ENCODE assay signal across 9 cellular contexts in genomic region chr17:16683287-16684200, GRCh38. TPM values are rescaled to one million over a fixed set of nuclear protein-coding genes. Genes with fewer than 3 reads are reported as not detected.
DNase-seq lines count a peak whose midpoint lies in the region; ATAC-seq and TF ChIP-seq lines count a peak whose summit lies in the region.
"Not testable (repeated sequence)": the region's sequence is repeated elsewhere in the genome, so short reads cannot be mapped to it uniquely, and the experiment has no call there.
"Had no signal": no experiment of that assay in that cellular context is flagged by ENCODE, and none has a peak within 500 bp of the region (broad histone marks: within the 10 kb centered on the region; RNA-seq: fewer than 3 reads in every experiment).

No MANE protein-coding gene starts in this region.

- POLR2A ChIA-PET in SK-N-SH (lab: Yijun Ruan, JAX): not testable (repeated sequence)

- intact Hi-C loops in left lung (cut with DNase I): not testable (repeated sequence)

- in situ Hi-C loops in astrocyte of the cerebellum (cut with HindIII; ENCODE audit: low sequenced_read_pairs): not testable (repeated sequence)

- H3K4me3 ChIP-seq in SK-N-SH (ENCODE audit: low read depth in 2 of 2, low read length in 1 of 2) (peak overlapping the region; percentile 21 to 48), astrocyte of the cerebellum (ENCODE audit: low read depth, low read length) (peak overlapping the region; percentile 7), skeletal muscle satellite cell (ENCODE audit: low read length) (peak overlapping the region; percentile 41)
- not testable (repeated sequence) for H3K4me3 ChIP-seq in left lung, neural progenitor cell

- H3K79me2 ChIP-seq in SK-N-SH (ENCODE audit: insufficient read depth); neural progenitor cell (ENCODE audit: low read depth): not testable (repeated sequence)

- H3K36me3 Mint-ChIP-seq in endothelial cell (ENCODE audit: low read depth, unreplicated experiment); neural progenitor cell: not testable (repeated sequence)

- peaks cover 17% of the 10 kb centered on the region for H3K4me1 Mint-ChIP-seq in endothelial cell (ENCODE audit: unreplicated experiment)
- peaks cover 13% of the 10 kb centered on the region for H3K4me1 Mint-ChIP-seq in neural progenitor cell

- not testable (repeated sequence) for H3K27ac ChIP-seq in SK-N-SH (ENCODE audit: low read depth in 2 of 2, low read length in 1 of 2); left lung; neural progenitor cell

- peak overlapping the region; percentile 73 for H3K4me2 ChIP-seq in SK-N-SH
- H3K4me2 ChIP-seq in neural progenitor cell: not testable (repeated sequence)
- peak overlapping the region; percentile 59 for H3K4me2 ChIP-seq in skeletal muscle satellite cell (ENCODE audit: low read length)

- CTCF ChIA-PET in SK-N-SH (lab: Yijun Ruan, JAX): not testable (repeated sequence)

- not testable (repeated sequence) for H3F3A ChIP-seq in SK-N-SH (replicated peaks; ENCODE audit: insufficient read depth)
- peaks cover 14% of the 10 kb centered on the region for H3F3A ChIP-seq in neural progenitor cell (ENCODE audit: low read depth)

- not testable (repeated sequence) for H3K9ac ChIP-seq in SK-N-SH; neural progenitor cell; skeletal muscle satellite cell (ENCODE audit: low read depth, low read length)

- ATAC-seq in left lung: peak; percentile 38

- TF ChIP-seq EP300 in SK-N-SH (IDR thresholded peaks at IDR 0.05; ENCODE audit: borderline replicate concordance in 1 of 2, low read depth in 1 of 2, low read length in 1 of 2): not testable (repeated sequence)

- H2AFZ ChIP-seq in SK-N-SH (ENCODE audit: low read depth) (peak overlapping the region; percentile 70; the same call in 1 of the 2 replicates), neural progenitor cell (replicated peaks) (peak overlapping the region; percentile 50)

- peak overlapping the region; percentile 40 for H3K4me3 Mint-ChIP-seq in endothelial cell (ENCODE audit: unreplicated experiment)
- not testable (repeated sequence) for H3K4me3 Mint-ChIP-seq in neural progenitor cell

- H3K27me3 ChIP-seq in SK-N-SH (ENCODE audit: insufficient read depth) (peaks cover 36% of the 10 kb centered on the region; the same call in 1 of the 2 replicates), left lung (peaks cover 19 to 40% of the 10 kb centered on the region in 2 donors), skeletal muscle satellite cell (ENCODE audit: control insufficient read depth, insufficient read depth, low read length) (peaks cover 11% of the 10 kb centered on the region)
- H3K27me3 ChIP-seq in neural progenitor cell: not testable (repeated sequence)

- H3K9me3 Mint-ChIP-seq in endothelial cell (ENCODE audit: unreplicated experiment); neural progenitor cell: not testable (repeated sequence)

- H3K4me1 ChIP-seq in SK-N-SH (ENCODE audit: control insufficient read depth in 1 of 2, insufficient read depth in 2 of 2, low read depth in 1 of 2, low read length in 1 of 2); left lung; skeletal muscle satellite cell (ENCODE audit: control insufficient read depth, insufficient read depth, low read length): not testable (repeated sequence)
- H3K4me1 ChIP-seq in neural progenitor cell: peaks cover 12% of the 10 kb centered on the region

- H3K36me3 ChIP-seq in SK-N-SH (replicated peaks in 1 of 2; ENCODE audit: control insufficient read depth in 1 of 2, insufficient read depth in 2 of 2, low read length in 1 of 2); left lung; neural progenitor cell; skeletal muscle satellite cell (ENCODE audit: insufficient read depth, low read length): not testable (repeated sequence)

- 35% methylated on average over 41 of the region's 45 CpGs for WGBS in SK-N-SH (ENCODE audit: low lambda C conversion rate)

- H3K9me2 ChIP-seq in SK-N-SH: not testable (repeated sequence)

- DNase-seq in COLO668 (lab: John Stamatoyannopoulos, UW; ENCODE audit: unreplicated experiment) (peak; percentile 39), LHCN-M2 (ENCODE audit: low read depth) (peak; percentile 9), SK-N-SH (peak; percentile 49), endothelial cell (ENCODE audit: low spot score) (peak; percentile 43), neural progenitor cell (ENCODE audit: low spot score) (peak; percentile 12)
- not testable (repeated sequence) for DNase-seq in astrocyte of the cerebellum (ENCODE audit: low read depth); left lung

- not testable (repeated sequence) for H3K9me3 ChIP-seq in SK-N-SH; left lung; neural progenitor cell (ENCODE audit: low read depth); skeletal muscle satellite cell (replicated peaks; ENCODE audit: low read length)

- not testable (repeated sequence) for TF ChIP-seq CTCF in SK-N-SH (IDR thresholded peaks at IDR 0.05); astrocyte of the cerebellum (IDR thresholded peaks at IDR 0.05; ENCODE audit: low read depth, low read length, missing control alignments); endothelial cell (IDR thresholded peaks at IDR 0.05; ENCODE audit: unreplicated experiment); left lung (IDR thresholded peaks at IDR 0.05); neural progenitor cell (IDR thresholded peaks at IDR 0.05)

- not testable (repeated sequence) for H3K27me3 Mint-ChIP-seq in endothelial cell (ENCODE audit: unreplicated experiment); neural progenitor cell (ENCODE audit: insufficient read depth, low read depth)

- not testable (repeated sequence) for TF ChIP-seq RAD21 in SK-N-SH (IDR thresholded peaks at IDR 0.05; ENCODE audit: low read length)

- H3K27ac Mint-ChIP-seq in endothelial cell (ENCODE audit: unreplicated experiment): peak overlapping the region; percentile 55
- H3K27ac Mint-ChIP-seq in neural progenitor cell: not testable (repeated sequence)

- H4K20me1 ChIP-seq in SK-N-SH (ENCODE audit: insufficient read depth); neural progenitor cell (ENCODE audit: low read depth): not testable (repeated sequence)

TF ChIP-seq in SK-N-SH, 30 proteins besides CTCF, POLR2A, EP300 and RAD21:
- peak; percentile 66 for TF ChIP-seq CHD2 (IDR thresholded peaks at IDR 0.05; ENCODE audit: low read length, partially characterized antibody)

RNA-seq across cellular contexts. Expression of gene CCDC144A, which starts 6.5 kb away (rescaled TPM):
- total RNA-seq in LHCN-M2 (2014; rRNA removed): 3.3 and 4.5 TPM in 2 replicates
- 0.63 TPM for polyA plus RNA-seq in LHCN-M2 (2012)
- 0.02 and 0.03 TPM in 2 replicates for polyA plus RNA-seq in SK-N-SH (2012; rRNA removed)
- under 0.01 and 0.05 TPM in 2 replicates for polyA plus RNA-seq in SK-N-SH (2012; cell fraction: cytosol; rRNA removed)
- 0.01 and 0.05 TPM in 2 replicates for polyA plus RNA-seq in SK-N-SH (2012; cell fraction: nucleus; rRNA removed)
- 0.90 TPM for total RNA-seq in endothelial cell (ENCODE audit: unreplicated experiment)
- total RNA-seq in left lung: 1 to 10 TPM; 6.6 TPM
- 5.4 and 8.2 TPM in 2 replicates for total RNA-seq in neural progenitor cell (ENCODE audit: low replicate concordance)
- total RNA-seq in skeletal muscle satellite cell (2012; rRNA removed): 3.9 and 8.4 TPM in 2 replicates
- total RNA-seq: HT1080 had no signal

RNA-seq across cellular contexts. Expression of gene ZNF624, which starts 29.9 kb away (rescaled TPM):
- total RNA-seq in LHCN-M2 (2014; rRNA removed) (5.3 and 5.7 TPM in 2 replicates), endothelial cell (ENCODE audit: unreplicated experiment) (16.8 TPM), left lung (1 to 10 TPM; 3.6 to 6.1 TPM), neural progenitor cell (ENCODE audit: low replicate concordance) (6.8 and 8.4 TPM in 2 replicates)
- 0.78 TPM for polyA plus RNA-seq in LHCN-M2 (2012)
- 0.92 and 0.93 TPM in 2 replicates for polyA plus RNA-seq in SK-N-SH (2012; rRNA removed)
- 1.2 TPM in 2 replicates for polyA plus RNA-seq in SK-N-SH (2012; cell fraction: cytosol; rRNA removed)
- polyA plus RNA-seq in SK-N-SH (2012; cell fraction: nucleus; rRNA removed): 0.38 and 1.0 TPM in 2 replicates
- total RNA-seq in skeletal muscle satellite cell (2012; rRNA removed): 2.5 and 3.1 TPM in 2 replicates
